Comparison of ENCODE assay signal across 22 cellular contexts in genomic region chr15:62975515-62975914, GRCh38.
DNase-seq lines count a peak whose midpoint lies in the region; ATAC-seq and TF ChIP-seq lines count a peak whose summit lies in the region.
"Had no signal": no experiment of that assay in that cellular context is flagged by ENCODE, and none has a peak within 500 bp of the region (broad histone marks: within the 10 kb centered on the region; RNA-seq: fewer than 3 reads in every experiment).

No MANE protein-coding gene starts in this region.

- no peaks in the 10 kb centered on the region for H3K36me3 Mint-ChIP-seq in osteocyte (ENCODE audit: unreplicated experiment)
- H3K36me3 Mint-ChIP-seq: brain had no signal

- no peaks in the 10 kb centered on the region for H3K79me2 ChIP-seq in osteoblast (ENCODE audit: insufficient read depth, low read length)

- no peaks in the 10 kb centered on the region for H4K20me1 ChIP-seq in osteoblast (ENCODE audit: insufficient read depth, low read length)

- no peaks in the 10 kb centered on the region for H3K27me3 ChIP-seq in osteoblast (ENCODE audit: insufficient read depth, low read length)
- H3K27me3 ChIP-seq: gastroesophageal sphincter had no signal

- no peaks in the 10 kb centered on the region for H3K9me3 ChIP-seq in osteoblast (ENCODE audit: low read depth, low read length)
- H3K9me3 ChIP-seq: gastroesophageal sphincter, left ventricle myocardium inferior had no signal

- no peak overlapping the region for H2AFZ ChIP-seq in osteoblast (ENCODE audit: low read length)

- in situ Hi-C loops in G401 (cut with HindIII; ENCODE audit: low sequenced_read_pairs) = no loop called here

- H3K36me3 ChIP-seq in osteoblast (ENCODE audit: insufficient read depth, low read length) = no peaks in the 10 kb centered on the region
- H3K36me3 ChIP-seq: gastroesophageal sphincter, left ventricle myocardium inferior, WERI-Rb-1 had no signal

- no peak overlapping the region for H3K4me3 ChIP-seq in osteoblast (ENCODE audit: insufficient read depth, low read length)
- H3K4me3 ChIP-seq: gastroesophageal sphincter, left ventricle myocardium inferior had no signal

- peaks cover 36% of the 10 kb centered on the region for H3K4me1 ChIP-seq in osteoblast (ENCODE audit: insufficient read depth, low read length)

- no peak overlapping the region for H3K27ac ChIP-seq in osteoblast (ENCODE audit: low read depth, low read length)
- H3K27ac ChIP-seq: gastroesophageal sphincter, left ventricle myocardium inferior, WERI-Rb-1 had no signal

- no peaks in the 10 kb centered on the region for H3K9me3 Mint-ChIP-seq in osteocyte (ENCODE audit: unreplicated experiment)
- H3K9me3 Mint-ChIP-seq: activated CD8-positive, alpha-beta T cell treated with anti-CD3 and anti-CD28 coated beads for 36 hours; activated T-cell treated with anti-CD3 and anti-CD28 coated beads, Interleukin-2, amount 50 U/mL, for 4 hours; brain had no signal

- no peaks in the 10 kb centered on the region for H3K27me3 Mint-ChIP-seq in osteocyte (ENCODE audit: unreplicated experiment)

- H3K4me2 ChIP-seq in osteoblast (ENCODE audit: insufficient read depth, low read length) = no peak overlapping the region

- TF ChIP-seq CTCF in osteocyte (IDR thresholded peaks at IDR 0.05) (no peak), osteoblast (IDR thresholded peaks at IDR 0.05; ENCODE audit: extremely low read depth, low read depth, low read length) (no peak)

- DNase-seq in ELR (ENCODE audit: low read depth) (peak; percentile 6), NCI-H69 (lab: John Stamatoyannopoulos, UW) (peak; percentile 23), iPS-NIHi7 (ENCODE audit: extremely low spot score) (peak; percentile 39), osteocyte (ENCODE audit: extremely low spot score, unreplicated experiment) (no peak), G401 (ENCODE audit: low spot score) (no peak), SKM-1 treated with dmso at 0.1 percent for 144 hours (lab: John Stamatoyannopoulos, UW; ENCODE audit: unreplicated experiment) (no peak), osteoblast (ENCODE audit: insufficient read length, low spot score, missing footprints) (no peak)
- DNase-seq: activated CD8-positive, alpha-beta T cell treated with anti-CD3 and anti-CD28 coated beads for 36 hours; activated naive CD4-positive, alpha-beta T cell treated with anti-CD3 and anti-CD28 coated beads, Interleukin-2, amount 50 U/mL, for 16 hours; activated T-cell treated with anti-CD3 and anti-CD28 coated beads, Interleukin-2, amount 50 U/mL, for 4 hours; AML-193; dermis blood vessel endothelial cell; left ventricle myocardium inferior; NCI-H1436 treated with DMSO at 0.1 percent for 48 hours; SHP77; stimulated activated CD4-positive, alpha-beta T cell treated with anti-CD3 and anti-CD28 coated beads, Interleukin-4, amount 100 ng/mL, for 1 hour; T-helper 2 cell; WERI-Rb-1 had no signal

- no peak overlapping the region for H3K4me3 Mint-ChIP-seq in osteocyte (ENCODE audit: unreplicated experiment)
- H3K4me3 Mint-ChIP-seq: activated CD8-positive, alpha-beta T cell treated with anti-CD3 and anti-CD28 coated beads for 36 hours; activated T-cell treated with anti-CD3 and anti-CD28 coated beads, Interleukin-2, amount 50 U/mL, for 4 hours; brain had no signal

- peak overlapping the region; percentile 73 for H3K27ac Mint-ChIP-seq in osteocyte (ENCODE audit: unreplicated experiment)
- H3K27ac Mint-ChIP-seq: activated CD8-positive, alpha-beta T cell treated with anti-CD3 and anti-CD28 coated beads for 36 hours had no signal

- H3K4me1 Mint-ChIP-seq in osteocyte (ENCODE audit: unreplicated experiment) = peaks cover 42% of the 10 kb centered on the region

- ATAC-seq in GM18873 (IDR thresholded peaks at IDR 0.05; ENCODE audit: low FRiP score, unreplicated experiment) = no peak
- ATAC-seq: activated CD8-positive, alpha-beta T cell treated with anti-CD3 and anti-CD28 coated beads for 36 hours; activated T-cell treated with anti-CD3 and anti-CD28 coated beads, Interleukin-2, amount 50 U/mL, for 4 hours; esophagus mucosa; gastroesophageal sphincter had no signal

Comparison
In these comparisons a context has a peak if more than half of its experiments do, and no peak if none do; other contexts are left out.
1. DNase-seq: peak in ELR (single experiment), NCI-H69 (single experiment) and iPS-NIHi7 (single experiment); none in osteocyte (single experiment), G401 (single experiment), SKM-1 treated with dmso at 0.1 percent for 144 hours (single experiment) and osteoblast (single experiment).